In the genomic region with DNA sequence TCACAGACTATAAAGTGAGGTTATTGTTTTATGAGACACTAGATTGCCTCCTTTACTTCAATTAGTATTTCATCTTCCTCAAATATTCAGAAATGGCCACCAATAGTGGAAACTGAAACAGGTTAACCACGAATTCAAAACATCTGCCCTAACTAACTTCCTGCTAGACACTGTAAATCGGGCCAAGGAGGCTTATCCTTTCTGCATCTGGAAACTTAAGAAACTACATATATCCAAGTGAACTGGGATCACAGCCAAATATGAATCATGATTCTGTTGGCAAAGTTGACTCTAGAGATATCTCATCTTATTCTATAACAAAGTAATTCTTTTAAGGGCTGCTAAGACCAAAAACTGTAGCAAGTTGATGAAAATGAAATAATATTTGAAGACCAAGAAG, we compare ENCODE assay signal across 9 cellular contexts.
DNase-seq lines count a peak whose midpoint lies in the region; ATAC-seq, FAIRE-seq and TF ChIP-seq lines count a peak whose summit lies in the region.
"Had no signal": no experiment of that assay in that cellular context is flagged by ENCODE, and none has a peak within 500 bp of the region (broad histone marks: within the 10 kb centered on the region; RNA-seq: fewer than 3 reads in every experiment).

No MANE protein-coding gene starts in this region.

- no peak overlapping the region for H3K27ac Mint-ChIP-seq in T-helper 2 cell treated with Interferon-gamma antibody and Interleukin-4, amounts not matched to agents 5 μg/mL and 100 μg/mL, for 36 hours
- H3K27ac Mint-ChIP-seq in stimulated activated naive B cell treated with anti-CD40 and anti-IgM and Interleukin-4, amounts not matched to agents 10 μg/mL and 1 μg/mL and 100 μg/mL, for 72 hours: no peak overlapping the region

- TF ChIP-seq RAD21 in A549 (conservative IDR thresholded peaks at IDR 0.05 in 1 of 2, IDR thresholded peaks at IDR 0.05 in 1 of 2): no peak

- H3K4me3 Mint-ChIP-seq in T-helper 2 cell treated with Interferon-gamma antibody and Interleukin-4, amounts not matched to agents 5 μg/mL and 100 μg/mL, for 36 hours: no peak overlapping the region
- H3K4me3 Mint-ChIP-seq in stimulated activated naive B cell treated with anti-CD40 and anti-IgM and Interleukin-4, amounts not matched to agents 10 μg/mL and 1 μg/mL and 100 μg/mL, for 72 hours: no peak overlapping the region

- TF ChIP-seq EP300 in A549 (IDR thresholded peaks at IDR 0.05): no peak

- TF ChIP-seq POLR2A in A549 (IDR thresholded peaks at IDR 0.05; ENCODE audit: low read length): no peak

- peaks cover 9% of the 10 kb centered on the region; the same call in 1 of the 3 replicates for H3K9me3 ChIP-seq in A549

- no peak overlapping the region for H3K4me3 ChIP-seq in A549
- no peak overlapping the region for H3K4me3 ChIP-seq in cardiac fibroblast (replicated peaks in 1 of 2; ENCODE audit: low read depth in 2 of 2, low read length in 2 of 2)
- H3K4me3 ChIP-seq: BLaER1 had no signal

- FAIRE-seq in A549 (lab: Jason Lieb, UNC) (no peak), HTR-8/SVneo (lab: Jason Lieb, UNC) (no peak)

- WGBS in A549 (ENCODE audit: missing lambda C conversion rate): 3% methylated on average over 2 of the region's 2 CpGs

- CTCF ChIA-PET in A549 (lab: Yijun Ruan, JAX): no interaction called here

- POLR2A ChIA-PET in A549 (lab: Yijun Ruan, JAX): no interaction called here

- H3K27ac ChIP-seq in A549: no peak overlapping the region
- H3K27ac ChIP-seq: BLaER1 had no signal

- H3K36me3 Mint-ChIP-seq in T-helper 2 cell treated with Interferon-gamma antibody and Interleukin-4, amounts not matched to agents 5 μg/mL and 100 μg/mL, for 36 hours (ENCODE audit: low read depth): no peaks in the 10 kb centered on the region
- H3K36me3 Mint-ChIP-seq in stimulated activated naive B cell treated with anti-CD40 and anti-IgM and Interleukin-4, amounts not matched to agents 10 μg/mL and 1 μg/mL and 100 μg/mL, for 72 hours: peaks cover 22 to 29% of the 10 kb centered on the region in 2 donors

- TF ChIP-seq CTCF in A549 (IDR thresholded peaks at IDR 0.05): no peak
- no peak for TF ChIP-seq CTCF in cardiac fibroblast (IDR thresholded peaks at IDR 0.05; ENCODE audit: low read depth, low read length)

- H3K4me1 Mint-ChIP-seq in T-helper 2 cell treated with Interferon-gamma antibody and Interleukin-4, amounts not matched to agents 5 μg/mL and 100 μg/mL, for 36 hours (ENCODE audit: low read depth): no peaks in the 10 kb centered on the region
- peaks cover 6 to 18% of the 10 kb centered on the region in 2 donors for H3K4me1 Mint-ChIP-seq in stimulated activated naive B cell treated with anti-CD40 and anti-IgM and Interleukin-4, amounts not matched to agents 10 μg/mL and 1 μg/mL and 100 μg/mL, for 72 hours

- DNase-seq in A549 (ENCODE audit: low read depth in 1 of 2, low spot score in 1 of 2) (peak; percentile 0 to 44), HTR-8/SVneo (ENCODE audit: insufficient read length, low spot score) (peak; percentile 2), cardiac fibroblast (ENCODE audit: low read depth in 2 of 2) (peak; percentile 85 to 94), NCI-H2171 (lab: John Stamatoyannopoulos, UW) (no peak), NCI-H2081 treated with DMSO at 0.1 percent for 48 hours (lab: John Stamatoyannopoulos, UW) (no peak)
- no peak for DNase-seq in T-helper 2 cell treated with Interferon-gamma antibody and Interleukin-4, amounts not matched to agents 5 μg/mL and 100 μg/mL, for 36 hours (ENCODE audit: low spot score)
- DNase-seq in stimulated activated naive B cell treated with anti-CD40 and anti-IgM and Interleukin-4, amounts not matched to agents 10 μg/mL and 1 μg/mL and 100 μg/mL, for 72 hours: no peak

- H3K9me3 Mint-ChIP-seq in T-helper 2 cell treated with Interferon-gamma antibody and Interleukin-4, amounts not matched to agents 5 μg/mL and 100 μg/mL, for 36 hours: peaks cover 17% of the 10 kb centered on the region
- peaks cover 13 to 19% of the 10 kb centered on the region in 2 donors for H3K9me3 Mint-ChIP-seq in stimulated activated naive B cell treated with anti-CD40 and anti-IgM and Interleukin-4, amounts not matched to agents 10 μg/mL and 1 μg/mL and 100 μg/mL, for 72 hours

- no peaks in the 10 kb centered on the region for H3K27me3 Mint-ChIP-seq in T-helper 2 cell treated with Interferon-gamma antibody and Interleukin-4, amounts not matched to agents 5 μg/mL and 100 μg/mL, for 36 hours (ENCODE audit: low read depth)
- no peaks in the 10 kb centered on the region for H3K27me3 Mint-ChIP-seq in stimulated activated naive B cell treated with anti-CD40 and anti-IgM and Interleukin-4, amounts not matched to agents 10 μg/mL and 1 μg/mL and 100 μg/mL, for 72 hours

- peak overlapping the region; percentile 64 for H3K4me2 ChIP-seq in A549
- H3K4me2 ChIP-seq: BLaER1 had no signal

- H3K4me1 ChIP-seq in A549: peaks cover 22% of the 10 kb centered on the region
- H3K4me1 ChIP-seq: BLaER1 had no signal

- ATAC-seq in A549 (peak in 1 of 2 experiments; percentile 45; a peak in 2 of 6 replicates), GM21447 (IDR thresholded peaks at IDR 0.05; ENCODE audit: unreplicated experiment) (peak; percentile 74)
- ATAC-seq in stimulated activated naive B cell treated with anti-CD40 and anti-IgM and Interleukin-4, amounts not matched to agents 10 μg/mL and 1 μg/mL and 100 μg/mL, for 72 hours (replicated peaks): no peak

TF ChIP-seq in A549, 52 proteins besides CTCF, POLR2A, EP300 and RAD21:
- TF ChIP-seq, protein P1, sequence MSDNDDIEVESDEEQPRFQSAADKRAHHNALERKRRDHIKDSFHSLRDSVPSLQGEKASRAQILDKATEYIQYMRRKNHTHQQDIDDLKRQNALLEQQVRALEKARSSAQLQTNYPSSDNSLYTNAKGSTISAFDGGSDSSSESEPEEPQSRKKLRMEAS (IDR thresholded peaks at IDR 0.05): no peak
- TF ChIP-seq ZFP36 (IDR thresholded peaks at IDR 0.05; ENCODE audit: borderline replicate concordance, partially characterized antibody): no peak
- TF ChIP-seq, protein P2, sequence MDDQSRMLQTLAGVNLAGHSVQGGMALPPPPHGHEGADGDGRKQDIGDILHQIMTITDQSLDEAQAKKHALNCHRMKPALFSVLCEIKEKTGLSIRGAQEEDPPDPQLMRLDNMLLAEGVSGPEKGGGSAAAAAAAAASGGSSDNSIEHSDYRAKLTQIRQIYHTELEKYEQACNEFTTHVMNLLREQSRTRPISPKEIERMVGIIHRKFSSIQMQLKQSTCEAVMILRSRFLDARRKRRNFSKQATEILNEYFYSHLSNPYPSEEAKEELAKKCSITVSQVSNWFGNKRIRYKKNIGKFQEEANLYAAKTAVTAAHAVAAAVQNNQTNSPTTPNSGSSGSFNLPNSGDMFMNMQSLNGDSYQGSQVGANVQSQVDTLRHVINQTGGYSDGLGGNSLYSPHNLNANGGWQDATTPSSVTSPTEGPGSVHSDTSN (IDR thresholded peaks at IDR 0.05): no peak
- TF ChIP-seq CEBPB (IDR thresholded peaks at IDR 0.05): no peak
- TF ChIP-seq, protein P3, sequence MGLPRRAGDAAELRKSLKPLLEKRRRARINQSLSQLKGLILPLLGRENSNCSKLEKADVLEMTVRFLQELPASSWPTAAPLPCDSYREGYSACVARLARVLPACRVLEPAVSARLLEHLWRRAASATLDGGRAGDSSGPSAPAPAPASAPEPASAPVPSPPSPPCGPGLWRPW (IDR thresholded peaks at IDR 0.05): no peak
- no peak for TF ChIP-seq FOXS1 (CRISPR knock-in tag; IDR thresholded peaks at IDR 0.05)
- TF ChIP-seq JUNB (IDR thresholded peaks at IDR 0.05): no peak
- no peak for TF ChIP-seq EHF (CRISPR knock-in tag; IDR thresholded peaks at IDR 0.05)
- no peak for TF ChIP-seq RCOR1 (IDR thresholded peaks at IDR 0.05; ENCODE audit: low read depth, low read length)
- no peak for TF ChIP-seq FOSL2 (IDR thresholded peaks at IDR 0.05)
- TF ChIP-seq FOSL2 (CRISPR knock-in tag; IDR thresholded peaks at IDR 0.05): no peak
- no peak for TF ChIP-seq CHD4 (IDR thresholded peaks at IDR 0.05; ENCODE audit: borderline replicate concordance)
- TF ChIP-seq RFX5 (IDR thresholded peaks at IDR 0.05): no peak
- TF ChIP-seq TP53 (CRISPR knock-in tag; IDR thresholded peaks at IDR 0.05): no peak
TF ChIP-seq in A549: peak in this region for 0.

Comparison
In these comparisons a context has a peak if more than half of its experiments do, and no peak if none do; other contexts are left out.
1. DNase-seq: peak in A549 (2 of 2), HTR-8/SVneo (single experiment) and cardiac fibroblast (2 of 2); none in NCI-H2171 (single experiment), NCI-H2081 treated with DMSO at 0.1 percent for 48 hours (single experiment), T-helper 2 cell treated with Interferon-gamma antibody and Interleukin-4, amounts not matched to agents 5 μg/mL and 100 μg/mL, for 36 hours (single experiment) and stimulated activated naive B cell treated with anti-CD40 and anti-IgM and Interleukin-4, amounts not matched to agents 10 μg/mL and 1 μg/mL and 100 μg/mL, for 72 hours (single experiment).